29 cellular contexts compared by ENCODE assay signal in genomic region chr3:95615592-95616310, GRCh38.
DNase-seq lines count a peak whose midpoint lies in the region; ATAC-seq, FAIRE-seq and TF ChIP-seq lines count a peak whose summit lies in the region.
"Had no signal": no experiment of that assay in that cellular context is flagged by ENCODE, and none has a peak within 500 bp of the region (broad histone marks: within the 10 kb centered on the region; RNA-seq: fewer than 3 reads in every experiment).

No MANE protein-coding gene starts in this region.

- no peak overlapping the region for H3K4me3 Mint-ChIP-seq in GM23338
- H3K4me3 Mint-ChIP-seq: activated CD4-positive, alpha-beta memory T cell treated with anti-CD3 and anti-CD28 coated beads, Interleukin-2, amount 10 ng/mL, durations not matched to agents 7 days and 5 days; activated naive CD8-positive, alpha-beta T cell treated with anti-CD3 and anti-CD28 coated beads, Interleukin-2, amount 10 ng/mL, durations not matched to agents 7 days and 5 days; natural killer cell treated with Interleukin-12 subunit alpha and Interleukin-12 subunit beta and Interleukin-15 and Interleukin-18, amount 100 ng/mL, for 72 hours had no signal

- H3K9ac ChIP-seq in mesenchymal stem cell (ENCODE audit: low read length) (no peak overlapping the region), HepG2 (ENCODE audit: insufficient read depth, low read depth, low read length) (no peak overlapping the region)
- H3K9ac ChIP-seq: KMS-11, SK-N-SH had no signal

- no peak for FAIRE-seq in HepG2 (lab: Jason Lieb, UNC)
- FAIRE-seq: astrocyte, islet of Langerhans had no signal

- H3K27ac ChIP-seq in mesenchymal stem cell (ENCODE audit: low read length, poor library complexity, severe bottlenecking) (peak overlapping the region; percentile 93), GM23338 (ENCODE audit: low read depth) (no peak overlapping the region), HepG2 (ENCODE audit: extremely low read length, insufficient read depth, low read length) (no peak overlapping the region)
- H3K27ac ChIP-seq: KMS-11, right atrium auricular region, stomach, thyroid gland, vagina had no signal

- H3K27ac Mint-ChIP-seq in GM23338: no peak overlapping the region
- H3K27ac Mint-ChIP-seq: activated CD4-positive, alpha-beta memory T cell treated with anti-CD3 and anti-CD28 coated beads, Interleukin-2, amount 10 ng/mL, durations not matched to agents 7 days and 5 days; activated naive CD8-positive, alpha-beta T cell treated with anti-CD3 and anti-CD28 coated beads, Interleukin-2, amount 10 ng/mL, durations not matched to agents 7 days and 5 days; natural killer cell treated with Interleukin-12 subunit alpha and Interleukin-12 subunit beta and Interleukin-15 and Interleukin-18, amount 100 ng/mL, for 72 hours had no signal

- no peaks in the 10 kb centered on the region for H3F3A ChIP-seq in GM23338 (replicated peaks; ENCODE audit: low read depth)

- peak overlapping the region; percentile 32 for H3K4me2 ChIP-seq in mesenchymal stem cell (ENCODE audit: low read length, poor library complexity, severe bottlenecking)
- no peak overlapping the region for H3K4me2 ChIP-seq in GM23338
- H3K4me2 ChIP-seq in HepG2 (ENCODE audit: low read depth, low read length): no peak overlapping the region
- H3K4me2 ChIP-seq: KMS-11, SK-N-SH, smooth muscle cell had no signal

- peak overlapping the region; percentile 69 for H2BK5ac ChIP-seq in mesenchymal stem cell (ENCODE audit: low read depth, low read length, poor library complexity, severe bottlenecking)

- POLR2A ChIA-PET in HepG2 (lab: Yijun Ruan, JAX): no interaction called here

- H4K8ac ChIP-seq in mesenchymal stem cell (ENCODE audit: low read length): no peak overlapping the region

- H3K14ac ChIP-seq in mesenchymal stem cell (ENCODE audit: low read length in 2 of 2): no peak overlapping the region

- no peak for TF ChIP-seq RAD21 in HepG2 (CRISPR knock-in tag; IDR thresholded peaks at IDR 0.05)

- TF ChIP-seq EP300 in HepG2 (IDR thresholded peaks at IDR 0.05; ENCODE audit: low read depth in 2 of 2, low read length in 2 of 2): no peak
- TF ChIP-seq EP300 in HepG2 (CRISPR knock-in tag; IDR thresholded peaks at IDR 0.05; ENCODE audit: borderline replicate concordance): no peak

- H2BK120ac ChIP-seq in mesenchymal stem cell (ENCODE audit: low read depth, low read length): no peak overlapping the region

- no peak overlapping the region for H2AK5ac ChIP-seq in mesenchymal stem cell (ENCODE audit: low read length, severe bottlenecking)

- H2BK12ac ChIP-seq in mesenchymal stem cell (ENCODE audit: low read length in 2 of 2): no peak overlapping the region

- 99% methylated on average over 4 of the region's 4 CpGs for WGBS in mesenchymal stem cell
- WGBS in HepG2 (ENCODE audit: low lambda C conversion rate): 0% methylated on average over 4 of the region's 4 CpGs

- intact Hi-C loops in HepG2 (cut with micrococcal nuclease; ENCODE audit: unreplicated experiment): no loop called here

- H3K9me3 ChIP-seq in mesenchymal stem cell (ENCODE audit: control insufficient read depth, low read length) (peaks cover 3% of the 10 kb centered on the region), HepG2 (ENCODE audit: low read length) (no peaks in the 10 kb centered on the region)
- H3K9me3 ChIP-seq: right atrium auricular region, SK-N-SH, stomach, thyroid gland, vagina had no signal

- H3K36me3 Mint-ChIP-seq in GM23338 (ENCODE audit: low read depth): no peaks in the 10 kb centered on the region
- H3K36me3 Mint-ChIP-seq: activated naive CD8-positive, alpha-beta T cell treated with anti-CD3 and anti-CD28 coated beads, Interleukin-2, amount 10 ng/mL, durations not matched to agents 7 days and 5 days; natural killer cell treated with Interleukin-12 subunit alpha and Interleukin-12 subunit beta and Interleukin-15 and Interleukin-18, amount 100 ng/mL, for 72 hours had no signal

- H4K20me1 ChIP-seq in GM23338 (replicated peaks; ENCODE audit: insufficient read depth) (no peaks in the 10 kb centered on the region), HepG2 (ENCODE audit: insufficient read depth, low read length) (no peaks in the 10 kb centered on the region)

- peak; percentile 27 for DNase-seq in D341Med (ENCODE audit: low spot score)
- DNase-seq in HK-2 (ENCODE audit: unreplicated experiment): peak; percentile 24
- peak; percentile 19 for DNase-seq in SHP77 treated with DMSO at 0.1 percent for 48 hours (lab: John Stamatoyannopoulos, UW)
- DNase-seq in mesenchymal stem cell: no peak
- DNase-seq in GM23338 (ENCODE audit: low spot score): no peak
- no peak for DNase-seq in HepG2 (ENCODE audit: low spot score)
- DNase-seq in NCI-H2107 (lab: John Stamatoyannopoulos, UW): no peak
- DNase-seq: activated CD4-positive, alpha-beta memory T cell treated with anti-CD3 and anti-CD28 coated beads, Interleukin-2, amount 10 ng/mL, durations not matched to agents 7 days and 5 days; activated CD4-positive, alpha-beta T cell treated with anti-CD3 and anti-CD28 coated beads for 1 hour; activated naive CD8-positive, alpha-beta T cell treated with anti-CD3 and anti-CD28 coated beads, Interleukin-2, amount 10 ng/mL, durations not matched to agents 7 days and 5 days; central memory CD4-positive, alpha-beta T cell; DMS 273 treated with DMSO at 0.1 percent for 48 hours; H7; NCI-H1436 treated with DMSO at 0.1 percent for 48 hours; RPMI8226; SK-N-SH; stimulated activated CD4-positive, alpha-beta T cell treated with anti-CD3 and anti-CD28 coated beads, Interleukin-1b, Interleukin-23, amount 100 ng/mL, for 48 hours; stimulated activated CD8-positive, alpha-beta memory T cell treated with anti-CD3 and anti-CD28 coated beads, Interleukin-4, amount 100 ng/mL, for 48 hours; stomach; T-helper 2 cell; thyroid gland had no signal

- H3K36me3 ChIP-seq in mesenchymal stem cell (ENCODE audit: control insufficient read depth in 1 of 2, insufficient read depth in 2 of 2, low read depth in 1 of 2, low read length in 2 of 2) (no peaks in the 10 kb centered on the region), GM23338 (ENCODE audit: insufficient read depth) (no peaks in the 10 kb centered on the region), HepG2 (replicated peaks in 1 of 2; ENCODE audit: control insufficient read depth in 1 of 2, insufficient read depth in 2 of 2, low read length in 2 of 2) (no peaks in the 10 kb centered on the region)
- H3K36me3 ChIP-seq: right atrium auricular region, stomach, thyroid gland, vagina had no signal

- H2AFZ ChIP-seq in mesenchymal stem cell (ENCODE audit: low read depth, low read length): no peak overlapping the region
- H2AFZ ChIP-seq in GM23338: no peak overlapping the region
- H2AFZ ChIP-seq in HepG2 (ENCODE audit: low read length): no peak overlapping the region

- H2BK15ac ChIP-seq in mesenchymal stem cell (ENCODE audit: low read depth, poor library complexity, severe bottlenecking): no peak overlapping the region

- H3K23ac ChIP-seq in mesenchymal stem cell (ENCODE audit: low read length in 2 of 2): no peak overlapping the region

- H3K79me2 ChIP-seq in GM23338 (replicated peaks; ENCODE audit: insufficient read depth) (no peaks in the 10 kb centered on the region), HepG2 (ENCODE audit: insufficient read depth, low read length) (no peaks in the 10 kb centered on the region)

- H3K4ac ChIP-seq in mesenchymal stem cell (ENCODE audit: low read depth in 1 of 2, low read length in 2 of 2): no peak overlapping the region

- no peak overlapping the region for H3K4me3 ChIP-seq in mesenchymal stem cell (ENCODE audit: insufficient read depth in 1 of 2, low read depth in 1 of 2, low read length in 2 of 2)
- no peak overlapping the region for H3K4me3 ChIP-seq in GM23338
- no peak overlapping the region for H3K4me3 ChIP-seq in HepG2 (replicated peaks in 1 of 3; ENCODE audit: insufficient read depth in 1 of 3, low read depth in 2 of 3, low read length in 3 of 3)
- H3K4me3 ChIP-seq: right atrium auricular region, smooth muscle cell, stomach, thyroid gland, vagina had no signal

- H3K18ac ChIP-seq in mesenchymal stem cell (ENCODE audit: low read depth in 1 of 2, low read length in 2 of 2): no peak overlapping the region

- in situ Hi-C loops in HepG2 (cut with HindIII; ENCODE audit: extremely low pct_ligation_motif_present, low pct_unique_long_range_greater_than_20kb): no loop called here

- no peak for TF ChIP-seq POLR2A in HepG2 (IDR thresholded peaks at IDR 0.05; ENCODE audit: insufficient read depth in 1 of 2, low read depth in 2 of 2, low read length in 2 of 2)

- H3K27me3 ChIP-seq in mesenchymal stem cell (ENCODE audit: control insufficient read depth in 1 of 2, insufficient read depth in 1 of 2, low read length in 2 of 2) (no peaks in the 10 kb centered on the region), GM23338 (ENCODE audit: insufficient read depth) (no peaks in the 10 kb centered on the region), HepG2 (ENCODE audit: control insufficient read depth in 1 of 2, insufficient read depth in 2 of 2, low read length in 2 of 2) (no peaks in the 10 kb centered on the region)
- H3K27me3 ChIP-seq: right atrium auricular region, stomach, thyroid gland, vagina had no signal

- ATAC-seq in HG03280 (IDR thresholded peaks at IDR 0.05; ENCODE audit: unreplicated experiment) (no peak), GM23338 (no peak), HepG2 (no peak)
- ATAC-seq: natural killer cell treated with Interleukin-12 subunit alpha and Interleukin-12 subunit beta and Interleukin-15 and Interleukin-18, amount 100 ng/mL, for 72 hours had no signal

- H3K9me3 Mint-ChIP-seq in GM23338: no peaks in the 10 kb centered on the region; the same call in 2 of the 3 replicates
- H3K9me3 Mint-ChIP-seq: activated CD4-positive, alpha-beta memory T cell treated with anti-CD3 and anti-CD28 coated beads, Interleukin-2, amount 10 ng/mL, durations not matched to agents 7 days and 5 days; activated naive CD8-positive, alpha-beta T cell treated with anti-CD3 and anti-CD28 coated beads, Interleukin-2, amount 10 ng/mL, durations not matched to agents 7 days and 5 days had no signal

- H3K4me1 ChIP-seq in mesenchymal stem cell (ENCODE audit: control insufficient read depth, insufficient read depth, low read depth, low read length) (no peaks in the 10 kb centered on the region), GM23338 (ENCODE audit: insufficient read depth) (no peaks in the 10 kb centered on the region), HepG2 (ENCODE audit: insufficient read depth, low read length) (no peaks in the 10 kb centered on the region)
- H3K4me1 ChIP-seq: right atrium auricular region, stomach, thyroid gland, vagina had no signal

- no peak overlapping the region for H4K91ac ChIP-seq in mesenchymal stem cell (ENCODE audit: low read length)

- H3K4me1 Mint-ChIP-seq in GM23338: no peaks in the 10 kb centered on the region
- H3K4me1 Mint-ChIP-seq: activated CD4-positive, alpha-beta memory T cell treated with anti-CD3 and anti-CD28 coated beads, Interleukin-2, amount 10 ng/mL, durations not matched to agents 7 days and 5 days; activated naive CD8-positive, alpha-beta T cell treated with anti-CD3 and anti-CD28 coated beads, Interleukin-2, amount 10 ng/mL, durations not matched to agents 7 days and 5 days had no signal

- CTCF ChIA-PET in HepG2 (lab: Yijun Ruan, JAX; ENCODE audit: low intra/inter-chr PET ratio, low total read pairs): no interaction called here

- H3K79me1 ChIP-seq in mesenchymal stem cell (replicated peaks; ENCODE audit: low read length, poor library complexity, severe bottlenecking): no peaks in the 10 kb centered on the region

- TF ChIP-seq CTCF in GM23338 (conservative IDR thresholded peaks at IDR 0.05; ENCODE audit: low read depth in 2 of 2) (no peak), HepG2 (CRISPR knock-in tag; IDR thresholded peaks at IDR 0.05) (no peak)

- no peaks in the 10 kb centered on the region; the same call in none of the 2 replicates for H3K9me2 ChIP-seq in GM23338 (ENCODE audit: insufficient read depth)
- H3K9me2 ChIP-seq: SK-N-SH had no signal

- no peaks in the 10 kb centered on the region for H3K27me3 Mint-ChIP-seq in GM23338 (ENCODE audit: insufficient read depth, low read depth, poor library complexity)
- H3K27me3 Mint-ChIP-seq: activated CD4-positive, alpha-beta memory T cell treated with anti-CD3 and anti-CD28 coated beads, Interleukin-2, amount 10 ng/mL, durations not matched to agents 7 days and 5 days; activated naive CD8-positive, alpha-beta T cell treated with anti-CD3 and anti-CD28 coated beads, Interleukin-2, amount 10 ng/mL, durations not matched to agents 7 days and 5 days; natural killer cell treated with Interleukin-12 subunit alpha and Interleukin-12 subunit beta and Interleukin-15 and Interleukin-18, amount 100 ng/mL, for 72 hours had no signal

- no TSS peak for BruUV-seq in HepG2 (replicated peaks; lab: Mats Ljungman, UMichigan)

Comparison
In these comparisons a context has a peak if more than half of its experiments do, and no peak if none do; other contexts are left out.
1. DNase-seq: peak in D341Med (single experiment), HK-2 (single experiment) and SHP77 treated with DMSO at 0.1 percent for 48 hours (single experiment); none in mesenchymal stem cell (single experiment), GM23338 (single experiment), HepG2 (single experiment) and NCI-H2107 (single experiment).